ENCODE assay signal across 8 cellular contexts in the genomic region with DNA sequence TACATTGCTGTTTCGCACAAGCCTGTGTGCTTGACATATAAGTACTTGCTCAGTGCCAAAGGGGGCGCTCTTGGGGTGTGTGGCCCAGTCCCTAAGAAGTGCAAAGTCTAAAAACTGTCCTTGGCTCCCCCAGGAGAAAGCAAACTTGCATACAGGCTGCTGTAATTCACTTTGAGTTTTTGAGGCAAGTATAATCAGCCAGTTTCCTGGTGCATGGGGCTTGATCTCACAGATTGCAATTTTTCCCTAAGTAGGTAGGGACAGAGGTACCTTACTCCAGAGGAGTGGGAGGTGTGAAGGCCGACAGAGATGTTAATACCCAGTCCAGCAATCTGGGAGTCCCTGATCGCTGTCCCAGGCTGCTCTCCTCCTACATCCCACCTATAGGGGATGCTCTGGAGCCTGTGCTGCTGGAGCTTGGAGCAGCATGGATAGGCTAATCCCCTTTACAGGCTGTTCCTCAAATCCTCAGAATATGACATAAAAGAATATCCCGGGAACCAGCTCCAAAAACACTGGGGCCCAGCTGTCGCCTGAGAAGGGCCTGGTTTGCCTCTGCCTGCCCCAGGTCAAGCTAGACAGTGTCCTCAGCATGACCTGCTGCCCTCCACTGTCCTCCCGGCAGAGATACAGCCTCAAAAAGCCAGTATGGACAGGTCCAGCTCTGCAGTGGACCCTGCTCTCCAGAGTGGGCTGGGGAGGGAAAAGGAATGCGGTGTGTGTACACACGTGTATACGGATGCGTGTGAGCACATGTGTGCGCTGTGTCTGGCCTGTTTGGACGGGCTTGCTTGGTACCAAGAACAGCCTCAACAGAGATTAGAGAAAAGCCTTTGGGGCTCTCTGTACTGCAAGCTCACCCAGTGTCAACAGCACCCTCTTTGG.
DNase-seq lines count a peak whose midpoint lies in the region; ATAC-seq and TF ChIP-seq lines count a peak whose summit lies in the region.

No MANE protein-coding gene starts in this region.

- peak overlapping the region; percentile 88 for H3K4ac ChIP-seq in IMR-90 (ENCODE audit: low read depth, low read length)

- H3K27ac ChIP-seq in BLaER1 treated with 17β-estradiol and CSF1 and Interleukin-3, amounts not matched to agents 10 nM and 100 nM: peak overlapping the region in 7 of 11 experiments; percentile 31 to 70 (median 54); a peak in 14 of 22 replicates
- H3K27ac ChIP-seq in IMR-90 (ENCODE audit: insufficient read depth, low read length) (peak overlapping the region; percentile 85), adrenal gland (peak overlapping the region in 4 of 5 donors; percentile 15 to 91 (median 68)), layer of hippocampus (ENCODE audit: low read depth, low read length) (peak overlapping the region; percentile 31), uterus (peak overlapping the region; percentile 93 to 98)

- H4K5ac ChIP-seq in IMR-90 (ENCODE audit: low read depth, low read length): peak overlapping the region; percentile 89

- peak; percentile 22; the same call in 1 of the 2 replicates for TF ChIP-seq RAD21 in IMR-90 (IDR thresholded peaks at IDR 0.05; ENCODE audit: low read length)

- H2AK5ac ChIP-seq in IMR-90 (ENCODE audit: low read depth, low read length): peak overlapping the region; percentile 92

- peaks cover 0 to 3% of the 10 kb centered on the region in 2 experiments; a peak in 1 of 4 replicates for H3K79me1 ChIP-seq in IMR-90 (ENCODE audit: low read depth in 1 of 2, low read length in 2 of 2)

- H3K4me2 ChIP-seq in BLaER1 treated with 17β-estradiol and CSF1 and Interleukin-3, amounts not matched to agents 10 nM and 100 nM: peak overlapping the region in 10 of 11 experiments; percentile 59 to 87 (median 78); a peak in 17 of 22 replicates
- H3K4me2 ChIP-seq in IMR-90 (ENCODE audit: low read depth, low read length): no peak overlapping the region

- peak overlapping the region; percentile 81 for H3K18ac ChIP-seq in IMR-90 (ENCODE audit: low read depth, low read length)

- H2AK9ac ChIP-seq in IMR-90 (replicated peaks; ENCODE audit: low read depth, low read length, poor library complexity): peak overlapping the region; percentile 84

- H3K9me3 ChIP-seq in BLaER1 treated with 17β-estradiol and CSF1 and Interleukin-3, amounts not matched to agents 10 nM and 100 nM (replicated peaks in 1 of 11): no peaks in the 10 kb centered on the region
- H3K9me3 ChIP-seq in IMR-90 (ENCODE audit: control insufficient read depth, insufficient read depth, low read length) (no peaks in the 10 kb centered on the region), adrenal gland (replicated peaks in 1 of 3) (no peaks in the 10 kb centered on the region), uterus (no peaks in the 10 kb centered on the region)

- POLR2A ChIA-PET in IMR-90 (lab: Charles Lee; ENCODE audit: unreplicated experiment): no interaction called here

- no peaks in the 10 kb centered on the region for H3K27me3 ChIP-seq in BLaER1 treated with 17β-estradiol and CSF1 and Interleukin-3, amounts not matched to agents 10 nM and 100 nM
- H3K27me3 ChIP-seq in IMR-90 (ENCODE audit: control insufficient read depth, insufficient read depth, low read length) (no peaks in the 10 kb centered on the region), adrenal gland (no peaks in the 10 kb centered on the region), layer of hippocampus (ENCODE audit: control insufficient read depth, insufficient read depth, low read length) (no peaks in the 10 kb centered on the region), uterus (no peaks in the 10 kb centered on the region)

- H3K9ac ChIP-seq in BLaER1 treated with 17β-estradiol and CSF1 and Interleukin-3, amounts not matched to agents 10 nM and 100 nM: peak overlapping the region in 5 of 11 experiments; percentile 20 to 40 (median 27); a peak in 7 of 22 replicates
- peak overlapping the region; percentile 27; the same call in 1 of the 2 replicates for H3K9ac ChIP-seq in IMR-90 (ENCODE audit: low read depth, low read length)

- no peak overlapping the region for H3K4me3 ChIP-seq in BLaER1 treated with 17β-estradiol and CSF1 and Interleukin-3, amounts not matched to agents 10 nM and 100 nM
- H3K4me3 ChIP-seq in IMR-90 (ENCODE audit: insufficient read depth, low read depth, low read length) (no peak overlapping the region), adrenal gland (no peak overlapping the region), uterus (no peak overlapping the region)

- H3K14ac ChIP-seq in IMR-90 (replicated peaks; ENCODE audit: low read depth, low read length): peak overlapping the region; percentile 86

- TF ChIP-seq POLR2A in IMR-90 (IDR thresholded peaks at IDR 0.05; ENCODE audit: low read depth, low read length) (no peak), adrenal gland (IDR thresholded peaks at IDR 0.05) (no peak), uterus (IDR thresholded peaks at IDR 0.05) (no peak)

- H2AFZ ChIP-seq in IMR-90 (replicated peaks; ENCODE audit: low read length, poor library complexity): peak overlapping the region; percentile 84

- peaks cover 54 to 98% (median 95%) of the 10 kb centered on the region in 10 experiments for H3K4me1 ChIP-seq in BLaER1 treated with 17β-estradiol and CSF1 and Interleukin-3, amounts not matched to agents 10 nM and 100 nM
- H3K4me1 ChIP-seq in IMR-90 (ENCODE audit: control insufficient read depth, insufficient read depth, low read length) (peaks cover 59% of the 10 kb centered on the region), adrenal gland (replicated peaks in 1 of 2) (peaks cover 12 to 81% of the 10 kb centered on the region in 2 donors), uterus (peaks cover 34 to 60% of the 10 kb centered on the region in 2 donors)

- ATAC-seq in IMR-90 (ENCODE audit: low read depth): no peak
- no peak for ATAC-seq in HG02840 (IDR thresholded peaks at IDR 0.05; ENCODE audit: low FRiP score, unreplicated experiment)
- ATAC-seq in GM21723 (IDR thresholded peaks at IDR 0.05; ENCODE audit: unreplicated experiment): no peak

- H3K9me1 ChIP-seq in IMR-90 (ENCODE audit: insufficient read depth, low read length): peaks cover 36% of the 10 kb centered on the region

- in situ Hi-C loops in IMR-90 (cut with MboI; ENCODE audit: low sequenced_read_pairs): no loop called here

- H2BK120ac ChIP-seq in IMR-90 (ENCODE audit: low read depth, low read length): peak overlapping the region; percentile 88

- H3K56ac ChIP-seq in IMR-90 (ENCODE audit: extremely low read depth, insufficient read depth, low read length): no peak overlapping the region

- 94% methylated on average over 4 of the region's 13 CpGs; no CpG with 5 or more reads in 1 of the 2 experiments for WGBS in IMR-90 (ENCODE audit: extremely low coverage in 2 of 2, insufficient read length in 1 of 2), 2 experiments
- 74 to 81% (median 78%) methylated on average over 10 to 13 of the region's 13 CpGs for WGBS in adrenal gland, 4 donors

- intact Hi-C loops in IMR-90 (cut with micrococcal nuclease) (loop anchor here (1.0 kb wide), 1 partner anchor 70 kb away; no protein-coding TSS in a partner anchor), adrenal gland (cut with DNase I) (loop anchor here in 1 of 2 donors (10.0 kb wide), 1 partner anchor 64 kb away; no protein-coding TSS in a partner anchor), uterus (cut with DNase I; ENCODE audit: low total_unique reads) (loop anchor here (10.0 kb wide), 1 partner anchor 94 kb away; no protein-coding TSS in a partner anchor)

- H2BK15ac ChIP-seq in IMR-90 (ENCODE audit: low read depth, low read length): peak overlapping the region; percentile 62; the same call in 2 of the 3 replicates

- BruUV-seq in IMR-90 (replicated peaks; lab: Mats Ljungman, UMichigan): no TSS peak

- H2BK5ac ChIP-seq in IMR-90 (ENCODE audit: low read depth, low read length, poor library complexity, severe bottlenecking): peak overlapping the region; percentile 77

- peak; percentile 47 for DNase-seq in IMR-90
- no peak for DNase-seq in adrenal gland
- no peak for DNase-seq in uterus
- no peak for DNase-seq in stimulated activated naive CD4-positive, alpha-beta T cell treated with Interleukin-2 at 50 U/mL for 16 hours (lab: John Stamatoyannopoulos, UW)

- dilution Hi-C loops in IMR-90 (cut with HindIII; ENCODE audit: low sequenced_read_pairs, unreplicated experiment): no loop called here

- TF ChIP-seq CTCF in IMR-90 (conservative IDR thresholded peaks at IDR 0.05; ENCODE audit: low read depth, low read length): peak; percentile 47
- peak in 3 of 6 experiments; percentile 8 to 20 (median 10) for TF ChIP-seq CTCF in adrenal gland (IDR thresholded peaks at IDR 0.05)
- TF ChIP-seq CTCF in uterus (IDR thresholded peaks at IDR 0.05): peak; percentile 15 to 32 (median 26)

- peak overlapping the region; percentile 45 to 88; a peak in 2 of 4 replicates for H4K8ac ChIP-seq in IMR-90 (ENCODE audit: low read depth in 2 of 2, low read length in 2 of 2)

- CTCF ChIA-PET in IMR-90 (lab: Yijun Ruan, JAX): interaction anchor here (0.5 to 0.8 kb wide), 3 partner anchors 12 to 39 kb away, joined by 3 to 4 read pairs (median 4); no protein-coding TSS in a partner anchor

- peak overlapping the region; percentile 85 for H4K91ac ChIP-seq in IMR-90 (ENCODE audit: insufficient read depth, low read depth, low read length)

- peak overlapping the region; percentile 61; the same call in 1 of the 2 replicates for H3K23ac ChIP-seq in IMR-90 (ENCODE audit: low read depth, low read length)

- peak overlapping the region; percentile 87 for H2BK20ac ChIP-seq in IMR-90 (ENCODE audit: low read depth, low read length)

- no peaks in the 10 kb centered on the region for H3K36me3 ChIP-seq in BLaER1 treated with 17β-estradiol and CSF1 and Interleukin-3, amounts not matched to agents 10 nM and 100 nM
- H3K36me3 ChIP-seq in IMR-90 (ENCODE audit: control insufficient read depth, insufficient read depth, low read length) (no peaks in the 10 kb centered on the region), adrenal gland (replicated peaks in 1 of 2) (no peaks in the 10 kb centered on the region), uterus (no peaks in the 10 kb centered on the region)

- H4K20me1 ChIP-seq in BLaER1 treated with 17β-estradiol and CSF1 and Interleukin-3, amounts not matched to agents 10 nM and 100 nM: no peaks in the 10 kb centered on the region
- no peaks in the 10 kb centered on the region for H4K20me1 ChIP-seq in IMR-90 (ENCODE audit: insufficient read depth, low read length)

TF ChIP-seq in IMR-90, 13 proteins besides CTCF, POLR2A, EP300 and RAD21:
- TF ChIP-seq RCOR1 (IDR thresholded peaks at IDR 0.05; ENCODE audit: insufficient replicate concordance, low read length): no peak
- no peak for TF ChIP-seq CHD1 (IDR thresholded peaks at IDR 0.05; ENCODE audit: low read depth, low read length)
- no peak for TF ChIP-seq SMC3 (IDR thresholded peaks at IDR 0.05; ENCODE audit: low read depth, low read length)
- no peak for TF ChIP-seq RFX5 (IDR thresholded peaks at IDR 0.05; ENCODE audit: low read depth, low read length)

Comparison
In these comparisons a context has a peak if more than half of its experiments do, and no peak if none do; other contexts are left out.
1. H3K27ac ChIP-seq: peak in every context shown above with its lines; median percentile 96 in uterus; 85 in IMR-90; 68 in adrenal gland; 54 in BLaER1 treated with 17β-estradiol and CSF1 and Interleukin-3, amounts not matched to agents 10 nM and 100 nM; 31 in layer of hippocampus.